Comparison of ENCODE assay signal across 8 cellular contexts in genomic region chr9:73133921-73134407, GRCh38. TPM values are rescaled to one million over a fixed set of nuclear protein-coding genes. Genes with fewer than 3 reads are reported as not detected.
DNase-seq lines count a peak whose midpoint lies in the region; ATAC-seq and TF ChIP-seq lines count a peak whose summit lies in the region.

No MANE protein-coding gene starts in this region.

- H4K91ac ChIP-seq in IMR-90 (ENCODE audit: insufficient read depth, low read depth, low read length): no peak overlapping the region

- no peaks in the 10 kb centered on the region for H3K9me3 ChIP-seq in IMR-90 (ENCODE audit: control insufficient read depth, insufficient read depth, low read length)
- H3K9me3 ChIP-seq in effector memory CD4-positive, alpha-beta T cell (ENCODE audit: control insufficient read depth, low read length): no peaks in the 10 kb centered on the region

- no peaks in the 10 kb centered on the region for H3K79me1 ChIP-seq in IMR-90 (ENCODE audit: low read depth in 1 of 2, low read length in 2 of 2)

- H2BK120ac ChIP-seq in IMR-90 (ENCODE audit: low read depth, low read length): 0 out of 2 replicates have a peak overlapping the region, but pooled peaks have one; percentile 36

- H2BK15ac ChIP-seq in IMR-90 (ENCODE audit: low read depth, low read length): peak overlapping the region; percentile 58; the same call in 1 of the 3 replicates

- in situ Hi-C loops in IMR-90 (cut with MboI; ENCODE audit: low sequenced_read_pairs): no loop called here
- in situ Hi-C loops in GM13976 (cut with MboI; ENCODE audit: low sequenced_read_pairs, unreplicated experiment): no loop called here

- no peaks in the 10 kb centered on the region for H3K27me3 ChIP-seq in IMR-90 (ENCODE audit: control insufficient read depth, insufficient read depth, low read length)
- H3K27me3 ChIP-seq in effector memory CD4-positive, alpha-beta T cell (replicated peaks; ENCODE audit: control insufficient read depth, insufficient read depth, low read length, poor library complexity, severe bottlenecking): no peaks in the 10 kb centered on the region

- H3K9me1 ChIP-seq in IMR-90 (ENCODE audit: insufficient read depth, low read length): peaks cover 3% of the 10 kb centered on the region; the same call in 1 of the 2 replicates

- ATAC-seq in GM21529 (IDR thresholded peaks at IDR 0.05; ENCODE audit: unreplicated experiment) (peak; percentile 54), IMR-90 (ENCODE audit: low read depth) (no peak)

- H3K14ac ChIP-seq in IMR-90 (replicated peaks; ENCODE audit: low read depth, low read length): 0 out of 2 replicates have a peak overlapping the region, but pooled peaks have one; percentile 34

- no peak overlapping the region for H2AK9ac ChIP-seq in IMR-90 (replicated peaks; ENCODE audit: low read depth, low read length, poor library complexity)

- dilution Hi-C loops in IMR-90 (cut with HindIII; ENCODE audit: low sequenced_read_pairs, unreplicated experiment): no loop called here

- no peak overlapping the region for H3K4me2 ChIP-seq in IMR-90 (ENCODE audit: low read depth, low read length)

- no peak overlapping the region for H3K56ac ChIP-seq in IMR-90 (ENCODE audit: extremely low read depth, insufficient read depth, low read length)

- no peak overlapping the region for H2BK5ac ChIP-seq in IMR-90 (ENCODE audit: low read depth, low read length, poor library complexity, severe bottlenecking)

- no TSS peak for BruUV-seq in IMR-90 (replicated peaks; lab: Mats Ljungman, UMichigan)

- H3K23ac ChIP-seq in IMR-90 (ENCODE audit: low read depth, low read length): 0 out of 2 replicates have a peak overlapping the region, but pooled peaks have one; percentile 5

- POLR2A ChIA-PET in IMR-90 (lab: Charles Lee; ENCODE audit: unreplicated experiment): interaction anchor here (1.2 kb wide), 1 partner anchor 9 kb away, joined by 5 read pairs; no protein-coding TSS in a partner anchor

- H2AFZ ChIP-seq in IMR-90 (replicated peaks; ENCODE audit: low read length, poor library complexity): peak overlapping the region; percentile 34

- H4K20me1 ChIP-seq in IMR-90 (ENCODE audit: insufficient read depth, low read length): no peaks in the 10 kb centered on the region

- no peak for TF ChIP-seq RAD21 in IMR-90 (IDR thresholded peaks at IDR 0.05; ENCODE audit: low read length)

- WGBS in IMR-90 (ENCODE audit: extremely low coverage in 2 of 2, insufficient read length in 1 of 2), 2 experiments: no CpG with 5 or more reads among the region's 2 CpGs

- H3K36me3 ChIP-seq in IMR-90 (ENCODE audit: control insufficient read depth, insufficient read depth, low read length): no peaks in the 10 kb centered on the region
- H3K36me3 ChIP-seq in effector memory CD4-positive, alpha-beta T cell (ENCODE audit: control insufficient read depth, insufficient read depth, low read length): no peaks in the 10 kb centered on the region

- H2AK5ac ChIP-seq in IMR-90 (ENCODE audit: low read depth, low read length): peak overlapping the region; percentile 49

- no peak overlapping the region for H3K9ac ChIP-seq in IMR-90 (ENCODE audit: low read depth, low read length)

- no peak for TF ChIP-seq CTCF in GM10266 (IDR thresholded peaks at IDR 0.05; ENCODE audit: control insufficient read depth, insufficient read depth, low read depth, missing control alignments)
- TF ChIP-seq CTCF in IMR-90 (conservative IDR thresholded peaks at IDR 0.05; ENCODE audit: low read depth, low read length): no peak
- no peak for TF ChIP-seq CTCF in fibroblast of mammary gland (conservative IDR thresholded peaks at IDR 0.05; ENCODE audit: control insufficient read depth, insufficient read depth, low read depth, low read length)
- TF ChIP-seq CTCF in GM13976 (IDR thresholded peaks at IDR 0.05; ENCODE audit: borderline replicate concordance, control extremely low read depth, extremely low read depth, insufficient read depth, missing control alignments): no peak

- no peak overlapping the region for H4K8ac ChIP-seq in IMR-90 (ENCODE audit: low read depth in 2 of 2, low read length in 2 of 2)

- TF ChIP-seq POLR2A in IMR-90 (IDR thresholded peaks at IDR 0.05; ENCODE audit: low read depth, low read length): no peak

- no peak overlapping the region for H3K27ac ChIP-seq in IMR-90 (ENCODE audit: insufficient read depth, low read length)
- H3K27ac ChIP-seq in effector memory CD4-positive, alpha-beta T cell (ENCODE audit: insufficient read depth, low read length, poor library complexity, severe bottlenecking): no peak overlapping the region

- H3K4me1 ChIP-seq in IMR-90 (ENCODE audit: control insufficient read depth, insufficient read depth, low read length): peaks cover 5% of the 10 kb centered on the region; the same call in 1 of the 2 replicates
- peaks cover 11% of the 10 kb centered on the region for H3K4me1 ChIP-seq in effector memory CD4-positive, alpha-beta T cell (ENCODE audit: control insufficient read depth, insufficient read depth, low read length, poor library complexity, severe bottlenecking)

- H3K18ac ChIP-seq in IMR-90 (ENCODE audit: low read depth, low read length): no peak overlapping the region

- H3K4ac ChIP-seq in IMR-90 (ENCODE audit: low read depth, low read length): peak overlapping the region; percentile 61

- H2BK20ac ChIP-seq in IMR-90 (ENCODE audit: low read depth, low read length): peak overlapping the region; percentile 16; the same call in 1 of the 2 replicates

- intact Hi-C loops in IMR-90 (cut with micrococcal nuclease): loop anchor here (2.0 kb wide), 1 partner anchor 19 kb away; no protein-coding TSS in a partner anchor

- H3K4me3 ChIP-seq in IMR-90 (ENCODE audit: insufficient read depth, low read depth, low read length): no peak overlapping the region
- H3K4me3 ChIP-seq in fibroblast of mammary gland (ENCODE audit: control insufficient read depth, low read depth, low read length): no peak overlapping the region
- no peak overlapping the region for H3K4me3 ChIP-seq in effector memory CD4-positive, alpha-beta T cell (ENCODE audit: insufficient read depth, low read depth, low read length, poor library complexity, severe bottlenecking)

- CTCF ChIA-PET in IMR-90 (lab: Yijun Ruan, JAX): interaction anchor here (1.5 kb wide), 1 partner anchor 12 kb away, joined by 4 read pairs; no protein-coding TSS in a partner anchor

- no peak overlapping the region for H4K5ac ChIP-seq in IMR-90 (ENCODE audit: low read depth, low read length)

- peak; percentile 5 for DNase-seq in GM10266 (ENCODE audit: extremely low spot score)
- DNase-seq in IMR-90: no peak
- peak; percentile 67 for DNase-seq in fibroblast of mammary gland (ENCODE audit: low read depth)
- no peak for DNase-seq in effector memory CD4-positive, alpha-beta T cell
- DNase-seq in activated gamma-delta T cell (lab: John Stamatoyannopoulos, UW): no peak
- DNase-seq in GM13976 (ENCODE audit: low spot score): no peak
- no peak for DNase-seq in SW480 (ENCODE audit: low spot score)

TF ChIP-seq in IMR-90, 13 proteins besides CTCF, POLR2A, EP300 and RAD21:
- TF ChIP-seq MXI1 (IDR thresholded peaks at IDR 0.05; ENCODE audit: borderline replicate concordance, low read depth, low read length) (no peak), RFX5 (IDR thresholded peaks at IDR 0.05; ENCODE audit: low read depth, low read length) (no peak), ELK1 (IDR thresholded peaks at IDR 0.05; ENCODE audit: borderline replicate concordance, low read depth, low read length) (no peak), CEBPB (IDR thresholded peaks at IDR 0.05; ENCODE audit: low read depth, low read length) (no peak), RCOR1 (IDR thresholded peaks at IDR 0.05; ENCODE audit: insufficient replicate concordance, low read length) (no peak), MAFK (IDR thresholded peaks at IDR 0.05; ENCODE audit: low read depth, low read length) (no peak), CHD1 (IDR thresholded peaks at IDR 0.05; ENCODE audit: low read depth, low read length) (no peak), BHLHE40 (IDR thresholded peaks at IDR 0.05; ENCODE audit: low read depth, low read length) (no peak), USF2 (IDR thresholded peaks at IDR 0.05; ENCODE audit: low read depth, low read length) (no peak), SMC3 (IDR thresholded peaks at IDR 0.05; ENCODE audit: low read depth, low read length) (no peak), NFE2L2 (IDR thresholded peaks at IDR 0.05; ENCODE audit: low read depth, low read length) (no peak), MAZ (IDR thresholded peaks at IDR 0.05; ENCODE audit: borderline replicate concordance, low read depth, low read length) (no peak), FOS (IDR thresholded peaks at IDR 0.05; ENCODE audit: low read depth, low read length) (no peak)

RNA-seq across cellular contexts. Expression of gene ANXA1, which starts 17.7 kb away (rescaled TPM):
- 583 and 637 TPM in 2 replicates for total RNA-seq in IMR-90 (2012; rRNA removed)
- 465 and 520 TPM in 2 replicates for polyA plus RNA-seq in IMR-90 (2012; rRNA removed)
- polyA plus RNA-seq in IMR-90 (2012; cell fraction: cytosol; rRNA removed): 66.9 and 122 TPM in 2 replicates
- polyA plus RNA-seq in IMR-90 (2012; cell fraction: nucleus; rRNA removed; ENCODE audit: low replicate concordance): 22.6 and 233 TPM in 2 replicates

Comparison
In these comparisons a context has a peak if more than half of its experiments do, and no peak if none do; other contexts are left out.
1. DNase-seq: peak in GM10266 (single experiment) and fibroblast of mammary gland (single experiment); none in IMR-90 (single experiment), effector memory CD4-positive, alpha-beta T cell (0 of 3), activated gamma-delta T cell (single experiment), GM13976 (single experiment) and SW480 (single experiment).